In genomic region chr5:158468444-158468843, GRCh38 we compare ENCODE assay signal across 31 cellular contexts.
"Had no signal": no experiment of that assay in that cellular context is flagged by ENCODE, and none has a peak within 500 bp of the region (broad histone marks: within the 10 kb centered on the region; RNA-seq: fewer than 3 reads in every experiment).

No MANE protein-coding gene starts in this region.

- H3K9me3 ChIP-seq: adrenal gland, ascending aorta, gastrocnemius medialis, psoas muscle, right atrium auricular region, thyroid gland, upper lobe of left lung had no signal

- DNase-seq: activated B cell treated with CpG ODN at 0.5 μM for 24 hours; activated CD4-positive, alpha-beta T cell treated with anti-CD3 and anti-CD28 coated beads for 36 hours; activated naive CD4-positive, alpha-beta T cell; activated naive CD8-positive, alpha-beta T cell treated with anti-CD3 and anti-CD28 coated beads for 36 hours; activated T-cell treated with anti-CD3 and anti-CD28 coated beads for 4 hours; activated T-cell treated with anti-CD3 and anti-CD28 coated beads, Interleukin-2, amount 50 U/mL, for 72 hours; adrenal gland; caudate nucleus; endodermal cell; gastrocnemius medialis; glutamatergic neuron; left cardiac atrium; left ventricle myocardium superior; midbrain; naive thymus-derived CD4-positive, alpha-beta T cell; nucleus accumbens; psoas muscle; stimulated activated CD4-positive, alpha-beta T cell treated with anti-CD3 and anti-CD28 coated beads, Interleukin-1b, Interleukin-23, amount 100 ng/mL, for 48 hours; stimulated activated CD4-positive, alpha-beta T cell treated with anti-CD3 and anti-CD28 coated beads, Interleukin-4, amount 100 ng/mL, for 4 hours; stimulated activated CD8-positive, alpha-beta memory T cell treated with anti-CD3 and anti-CD28 coated beads, Interleukin-4, amount 100 ng/mL, for 48 hours; stimulated activated naive CD8-positive, alpha-beta T cell treated with anti-CD3 and anti-CD28 coated beads, Interleukin-15, amount 100 ng/mL, for 72 hours; substantia nigra; T-helper 17 cell; thyroid gland; upper lobe of left lung had no signal

- H3K4me3 Mint-ChIP-seq: activated B cell treated with CpG ODN at 0.5 μM for 24 hours; activated CD4-positive, alpha-beta T cell treated with anti-CD3 and anti-CD28 coated beads for 36 hours; activated naive CD8-positive, alpha-beta T cell treated with anti-CD3 and anti-CD28 coated beads for 36 hours; activated T-cell treated with anti-CD3 and anti-CD28 coated beads, Interleukin-2, amount 50 U/mL, for 72 hours; brain; endodermal cell; naive thymus-derived CD4-positive, alpha-beta T cell; stimulated activated memory B cell treated with anti-CD40 and anti-IgM and Interleukin-4, amounts not matched to agents 10 μg/mL and 1 μg/mL and 100 μg/mL, for 72 hours; stimulated activated naive CD8-positive, alpha-beta T cell treated with anti-CD3 and anti-CD28 coated beads, Interleukin-15, amount 100 ng/mL, for 72 hours; T-helper 17 cell had no signal

- H3K27me3 ChIP-seq: adrenal gland, ascending aorta, gastrocnemius medialis, right atrium auricular region, thyroid gland, upper lobe of left lung had no signal

- H3K36me3 Mint-ChIP-seq: activated naive CD8-positive, alpha-beta T cell treated with anti-CD3 and anti-CD28 coated beads for 36 hours; brain; naive thymus-derived CD4-positive, alpha-beta T cell; stimulated activated memory B cell treated with anti-CD40 and anti-IgM and Interleukin-4, amounts not matched to agents 10 μg/mL and 1 μg/mL and 100 μg/mL, for 72 hours had no signal

- H3K79me2 ChIP-seq: parathyroid adenoma had no signal

- H3K4me3 ChIP-seq: adrenal gland, ascending aorta, gastrocnemius medialis, psoas muscle, right atrium auricular region, smooth muscle cell, thyroid gland, upper lobe of left lung had no signal

- H3K27ac Mint-ChIP-seq: activated CD4-positive, alpha-beta T cell treated with anti-CD3 and anti-CD28 coated beads for 36 hours; activated naive CD8-positive, alpha-beta T cell treated with anti-CD3 and anti-CD28 coated beads for 36 hours; activated T-cell treated with anti-CD3 and anti-CD28 coated beads, Interleukin-2, amount 50 U/mL, for 72 hours; brain; endodermal cell; naive thymus-derived CD4-positive, alpha-beta T cell; stimulated activated memory B cell treated with anti-CD40 and anti-IgM and Interleukin-4, amounts not matched to agents 10 μg/mL and 1 μg/mL and 100 μg/mL, for 72 hours; stimulated activated naive CD8-positive, alpha-beta T cell treated with anti-CD3 and anti-CD28 coated beads, Interleukin-15, amount 100 ng/mL, for 72 hours; T-helper 17 cell had no signal

- H3K4me1 ChIP-seq: parathyroid adenoma, psoas muscle had no signal

- H3K27me3 Mint-ChIP-seq: activated B cell treated with CpG ODN at 0.5 μM for 24 hours; activated CD4-positive, alpha-beta T cell treated with anti-CD3 and anti-CD28 coated beads for 36 hours; activated naive CD8-positive, alpha-beta T cell treated with anti-CD3 and anti-CD28 coated beads for 36 hours; naive thymus-derived CD4-positive, alpha-beta T cell; stimulated activated memory B cell treated with anti-CD40 and anti-IgM and Interleukin-4, amounts not matched to agents 10 μg/mL and 1 μg/mL and 100 μg/mL, for 72 hours; stimulated activated naive CD8-positive, alpha-beta T cell treated with anti-CD3 and anti-CD28 coated beads, Interleukin-15, amount 100 ng/mL, for 72 hours; T-helper 17 cell had no signal

- H3K4me1 Mint-ChIP-seq: T-helper 17 cell had no signal

- H2AFZ ChIP-seq: parathyroid adenoma had no signal

- H3K4me2 ChIP-seq: smooth muscle cell had no signal

- H3K27ac ChIP-seq: adrenal gland, ascending aorta, gastrocnemius medialis, parathyroid adenoma, psoas muscle, right atrium auricular region, thyroid gland, upper lobe of left lung had no signal

- H3K36me3 ChIP-seq: adrenal gland, ascending aorta, gastrocnemius medialis, right atrium auricular region, thyroid gland, upper lobe of left lung had no signal

- H3K9ac ChIP-seq: parathyroid adenoma had no signal

- ATAC-seq: activated CD4-positive, alpha-beta T cell treated with anti-CD3 and anti-CD28 coated beads for 36 hours; activated T-cell treated with anti-CD3 and anti-CD28 coated beads, Interleukin-2, amount 50 U/mL, for 72 hours; gastrocnemius medialis; left ventricle myocardium superior; naive thymus-derived CD4-positive, alpha-beta T cell; psoas muscle; stimulated activated memory B cell treated with anti-CD40 and anti-IgM and Interleukin-4, amounts not matched to agents 10 μg/mL and 1 μg/mL and 100 μg/mL, for 72 hours; stimulated activated naive CD8-positive, alpha-beta T cell treated with anti-CD3 and anti-CD28 coated beads, Interleukin-15, amount 100 ng/mL, for 72 hours; T-helper 17 cell had no signal

- H3K9me3 Mint-ChIP-seq: activated T-cell treated with anti-CD3 and anti-CD28 coated beads, Interleukin-2, amount 50 U/mL, for 72 hours; stimulated activated memory B cell treated with anti-CD40 and anti-IgM and Interleukin-4, amounts not matched to agents 10 μg/mL and 1 μg/mL and 100 μg/mL, for 72 hours; stimulated activated naive CD8-positive, alpha-beta T cell treated with anti-CD3 and anti-CD28 coated beads, Interleukin-15, amount 100 ng/mL, for 72 hours had no signal
